ENCODE assay signal across 1 cellular context in genomic region chr15:75683646-75684312, GRCh38.
TF ChIP-seq lines count a peak whose summit lies in the region.

No MANE protein-coding gene starts in this region.

TF ChIP-seq in IMR-90, 13 proteins besides CTCF, POLR2A, EP300 and RAD21:
- TF ChIP-seq SMC3 (IDR thresholded peaks at IDR 0.05; ENCODE audit: low read depth, low read length), result peak; percentile 74
